In genomic region chr9:114158482-114159130, GRCh38 we compare ENCODE assay signal across 1 cellular context.
TF ChIP-seq lines count a peak whose summit lies in the region.

No MANE protein-coding gene starts in this region.

TF ChIP-seq in HCT116, 20 proteins besides CTCF, POLR2A, EP300 and RAD21 (continued from another document):
- TF ChIP-seq ZFX (IDR thresholded peaks at IDR 0.05) (no peak), MAX (IDR thresholded peaks at IDR 0.05) (no peak), SIN3A (IDR thresholded peaks at IDR 0.05; ENCODE audit: low read depth) (no peak), ZBTB33 (IDR thresholded peaks at IDR 0.05; ENCODE audit: extremely low read depth, insufficient replicate concordance, low read length) (no peak), REST (IDR thresholded peaks at IDR 0.05; ENCODE audit: low read depth) (no peak), CBX3 (IDR thresholded peaks at IDR 0.05; ENCODE audit: low read depth) (no peak), CEBPB (IDR thresholded peaks at IDR 0.05; ENCODE audit: low read depth) (no peak), ATF3 (IDR thresholded peaks at IDR 0.05) (no peak), ZNF274 (IDR thresholded peaks at IDR 0.05; ENCODE audit: low read depth, low read length) (no peak), JUND (IDR thresholded peaks at IDR 0.05) (no peak), SP1 (IDR thresholded peaks at IDR 0.05; ENCODE audit: low read depth) (no peak), ELF1 (IDR thresholded peaks at IDR 0.05; ENCODE audit: borderline replicate concordance, low read depth) (no peak), TCF7L2 (IDR thresholded peaks at IDR 0.05; ENCODE audit: borderline replicate concordance, extremely low read depth, insufficient read depth, insufficient read length) (no peak), EZH2phosphoT487 (IDR thresholded peaks at IDR 0.05; ENCODE audit: borderline replicate concordance) (no peak), EZH2 (IDR thresholded peaks at IDR 0.05) (no peak), YY1 (IDR thresholded peaks at IDR 0.05; ENCODE audit: extremely low read depth, insufficient replicate concordance, low read depth, low read length) (no peak), POLR2AphosphoS5 (IDR thresholded peaks at IDR 0.05; ENCODE audit: low read depth, low read length) (no peak), SRF (IDR thresholded peaks at IDR 0.05; ENCODE audit: low read depth) (no peak)
